In genomic region chr2:191202209-191202721, GRCh38 we compare ENCODE assay signal across 10 cellular contexts. TPM values are rescaled to one million over a fixed set of nuclear protein-coding genes. Genes with fewer than 3 reads are reported as not detected.
DNase-seq lines count a peak whose midpoint lies in the region; ATAC-seq, FAIRE-seq and TF ChIP-seq lines count a peak whose summit lies in the region.
"Had no signal": no experiment of that assay in that cellular context is flagged by ENCODE, and none has a peak within 500 bp of the region (broad histone marks: within the 10 kb centered on the region; RNA-seq: fewer than 3 reads in every experiment).

No MANE protein-coding gene starts in this region.

- H3K9me3 Mint-ChIP-seq in astrocyte (ENCODE audit: unreplicated experiment) = peaks cover 3% of the 10 kb centered on the region

- peak overlapping the region; percentile 60 for H3K27ac ChIP-seq in left ventricle myocardium inferior (replicated peaks)
- peak overlapping the region in 1 of 2 donors; percentile 58 for H3K27ac ChIP-seq in right atrium auricular region
- peak overlapping the region; percentile 69 for H3K27ac ChIP-seq in astrocyte (ENCODE audit: low read depth, low read length)
- H3K27ac ChIP-seq in kidney (ENCODE audit: low read depth in 2 of 2, low read length in 2 of 2) = no peak overlapping the region

- ATAC-seq in mucosa of descending colon = no peak

- H2AFZ ChIP-seq in astrocyte (ENCODE audit: low read depth, low read length) = no peak overlapping the region

- H3K4me2 ChIP-seq in astrocyte (ENCODE audit: low read length) = peak overlapping the region; percentile 50

- intact Hi-C loops in left ventricle myocardium inferior (cut with micrococcal nuclease) (no loop called here), kidney (cut with DNase I) (no loop called here), mucosa of descending colon (cut with DNase I, micrococcal nuclease) (no loop called here)

- FAIRE-seq in astrocyte (lab: Jason Lieb, UNC) (peak; percentile 97), kidney (lab: Jason Lieb, UNC) (peak; percentile 23), GM19239 (lab: Jason Lieb, UNC) (no peak)

- H3K4me1 Mint-ChIP-seq in astrocyte (ENCODE audit: low read depth, unreplicated experiment) = peaks cover 14% of the 10 kb centered on the region

- peaks cover 8% of the 10 kb centered on the region for H3K9me3 ChIP-seq in left ventricle myocardium inferior (replicated peaks)
- no peaks in the 10 kb centered on the region for H3K9me3 ChIP-seq in right atrium auricular region
- H3K9me3 ChIP-seq in astrocyte (ENCODE audit: insufficient read depth, low read depth, low read length) = peaks cover 6% of the 10 kb centered on the region
- H3K9me3 ChIP-seq in kidney (ENCODE audit: control insufficient read depth in 1 of 2, low read length in 2 of 2) = peaks cover 0 to 3% of the 10 kb centered on the region in 2 donors
- no peaks in the 10 kb centered on the region for H3K9me3 ChIP-seq in mucosa of descending colon

- peaks cover 12% of the 10 kb centered on the region for H3K4me1 ChIP-seq in left ventricle myocardium inferior
- H3K4me1 ChIP-seq in right atrium auricular region = peaks cover 0 to 12% of the 10 kb centered on the region in 2 donors
- H3K4me1 ChIP-seq in astrocyte (ENCODE audit: insufficient read depth, low read length) = peaks cover 8% of the 10 kb centered on the region
- H3K4me1 ChIP-seq in kidney (ENCODE audit: control insufficient read depth in 1 of 2, insufficient read depth in 1 of 2, low read depth in 1 of 2, low read length in 2 of 2) = no peaks in the 10 kb centered on the region
- no peaks in the 10 kb centered on the region for H3K4me1 ChIP-seq in mucosa of descending colon (ENCODE audit: low read depth)

- H3K4me3 ChIP-seq in left ventricle myocardium inferior (no peak overlapping the region), right atrium auricular region (no peak overlapping the region), astrocyte (ENCODE audit: insufficient read depth, low read depth, low read length) (no peak overlapping the region), kidney (ENCODE audit: low read length in 2 of 2) (no peak overlapping the region), mucosa of descending colon (no peak overlapping the region)

- H3K27me3 Mint-ChIP-seq in astrocyte (ENCODE audit: low read depth, unreplicated experiment) = no peaks in the 10 kb centered on the region
- H3K27me3 Mint-ChIP-seq: naive B cell had no signal

- H3K9ac ChIP-seq in astrocyte (ENCODE audit: low read length) = peak overlapping the region; percentile 42
- no peak overlapping the region for H3K9ac ChIP-seq in kidney (ENCODE audit: low read length in 2 of 2)

- H3K4me3 Mint-ChIP-seq in astrocyte (ENCODE audit: unreplicated experiment) = no peak overlapping the region
- H3K4me3 Mint-ChIP-seq: naive B cell had no signal

- no peaks in the 10 kb centered on the region for H4K20me1 ChIP-seq in astrocyte (ENCODE audit: insufficient read depth, low read length)

- in situ Hi-C loops in KBM-7 (cut with MboI; ENCODE audit: low pct_unique_long_range_greater_than_20kb, low sequenced_read_pairs) = no loop called here

- no peaks in the 10 kb centered on the region for H3K27me3 ChIP-seq in left ventricle myocardium inferior (ENCODE audit: low read depth)
- H3K27me3 ChIP-seq in right atrium auricular region = no peaks in the 10 kb centered on the region
- no peaks in the 10 kb centered on the region for H3K27me3 ChIP-seq in astrocyte (ENCODE audit: insufficient read depth, low read length)

- H3K27ac Mint-ChIP-seq in astrocyte (ENCODE audit: unreplicated experiment) = peak overlapping the region; percentile 78
- H3K27ac Mint-ChIP-seq: naive B cell had no signal

- no peak for DNase-seq in left ventricle myocardium inferior
- DNase-seq in right atrium auricular region (ENCODE audit: low spot score) = no peak
- peak; percentile 78 for DNase-seq in astrocyte (ENCODE audit: low read depth)
- no peak for DNase-seq in kidney
- no peak for DNase-seq in mucosa of descending colon
- DNase-seq in KBM-7 = no peak
- no peak for DNase-seq in stimulated activated CD4-positive, alpha-beta T cell treated with anti-CD3 and anti-CD28 coated beads, Interleukin-1b, Interleukin-23, amount 100 ng/mL, for 48 hours
- DNase-seq in GM19239 (ENCODE audit: insufficient read length, low spot score) = no peak
- DNase-seq: C1 segment of cervical spinal cord, naive B cell had no signal

- H3K79me2 ChIP-seq in astrocyte (ENCODE audit: insufficient read depth, low read length) = no peaks in the 10 kb centered on the region

- no peaks in the 10 kb centered on the region for H3K36me3 ChIP-seq in left ventricle myocardium inferior
- H3K36me3 ChIP-seq in right atrium auricular region = no peaks in the 10 kb centered on the region
- H3K36me3 ChIP-seq in astrocyte (ENCODE audit: insufficient read depth, low read length) = no peaks in the 10 kb centered on the region
- no peaks in the 10 kb centered on the region for H3K36me3 ChIP-seq in kidney (ENCODE audit: control insufficient read depth in 1 of 2, insufficient read depth in 2 of 2, low read length in 2 of 2)
- no peaks in the 10 kb centered on the region for H3K36me3 ChIP-seq in mucosa of descending colon (ENCODE audit: low read depth)

- H3K36me3 Mint-ChIP-seq in astrocyte (ENCODE audit: low read depth, unreplicated experiment) = no peaks in the 10 kb centered on the region
- H3K36me3 Mint-ChIP-seq: naive B cell had no signal

- TF ChIP-seq CTCF in left ventricle myocardium inferior (IDR thresholded peaks at IDR 0.05; ENCODE audit: borderline replicate concordance) = no peak
- TF ChIP-seq CTCF in right atrium auricular region (IDR thresholded peaks at IDR 0.05) = no peak
- TF ChIP-seq CTCF in astrocyte (IDR thresholded peaks at IDR 0.05; ENCODE audit: insufficient read depth, low read depth, low read length) = no peak
- no peak for TF ChIP-seq CTCF in kidney (IDR thresholded peaks at IDR 0.05; ENCODE audit: borderline replicate concordance, extremely low read depth, insufficient read depth)
- TF ChIP-seq CTCF in mucosa of descending colon (IDR thresholded peaks at IDR 0.05) = no peak

RNA-seq across cellular contexts. Expression of gene MYO1B, which starts 42.9 kb away (rescaled TPM):
- total RNA-seq in left ventricle myocardium inferior = 16.2 TPM
- total RNA-seq in right atrium auricular region = 10 to 100 TPM; 11.6 to 14.7 TPM
- 95.7 TPM in 2 replicates for total RNA-seq in astrocyte
- total RNA-seq in kidney = 64.8 TPM
- 24.5 TPM for polyA plus RNA-seq in kidney (ENCODE audit: insufficient read depth, low read depth, low replicate concordance)
- 10 to 100 TPM; 35.1 to 64.8 (median 54.6) TPM for total RNA-seq in mucosa of descending colon

RNA-seq across cellular contexts. Expression of gene STAT4, which starts 51.5 kb away (rescaled TPM):
- 0.82 TPM for total RNA-seq in left ventricle myocardium inferior
- 10 to 100 TPM; 15.2 to 27.3 TPM for total RNA-seq in right atrium auricular region
- total RNA-seq in astrocyte = 1.6 and 2.3 TPM in 2 replicates
- total RNA-seq in kidney = 8.5 TPM
- 1.2 TPM for polyA plus RNA-seq in kidney (ENCODE audit: insufficient read depth, low read depth, low replicate concordance)
- 1 to 10 TPM; 2.7 to 4.0 (median 3.6) TPM for total RNA-seq in mucosa of descending colon

Comparison
In these comparisons a context has a peak if more than half of its experiments do, and no peak if none do; other contexts are left out.
1. H3K27ac ChIP-seq: peak in left ventricle myocardium inferior (single experiment) and astrocyte (single experiment); none in kidney (0 of 2).